ENCODE assay signal across 23 cellular contexts in genomic region chr11:44470849-44471248, GRCh38.
"Had no signal": no experiment of that assay in that cellular context is flagged by ENCODE, and none has a peak within 500 bp of the region (broad histone marks: within the 10 kb centered on the region; RNA-seq: fewer than 3 reads in every experiment).

No MANE protein-coding gene starts in this region.

- H3K4me1 ChIP-seq: vagina had no signal

- H3K9me3 ChIP-seq: thoracic aorta, vagina had no signal

- H3K27ac ChIP-seq: brain microvascular endothelial cell, thoracic aorta, vagina had no signal

- H3K36me3 ChIP-seq: brain microvascular endothelial cell, thoracic aorta, vagina had no signal

- DNase-seq: activated B cell treated with CpG ODN at 0.5 μM for 24 hours; activated CD4-positive, alpha-beta T cell treated with anti-CD3 and anti-CD28 coated beads, Interleukin-2, amount 50 U/mL, for 1 hour; activated CD8-positive, alpha-beta T cell treated with anti-CD3 and anti-CD28 coated beads for 36 hours; activated effector memory CD4-positive, alpha-beta T cell treated with Interleukin-2 at 50 U/mL for 16 hours; activated naive CD4-positive, alpha-beta T cell treated with anti-CD3 and anti-CD28 coated beads, Interleukin-2, amount 10 ng/mL, durations not matched to agents 7 days and 5 days; activated naive CD8-positive, alpha-beta T cell treated with anti-CD3 and anti-CD28 coated beads, Interleukin-2, amount 10 ng/mL, durations not matched to agents 7 days and 5 days; activated T-cell treated with anti-CD3 and anti-CD28 coated beads, Interleukin-2, amount 50 U/mL, for 48 hours; amniotic stem cell; brain microvascular endothelial cell; central memory CD4-positive, alpha-beta T cell; foreskin fibroblast; kidney glomerular epithelial cell; naive thymus-derived CD8-positive, alpha-beta T cell; small intestine; stimulated activated CD4-positive, alpha-beta T cell treated with anti-CD3 and anti-CD28 coated beads, Interleukin-4, amount 100 ng/mL, for 24 hours; T-cell had no signal

- H3K4me3 ChIP-seq: thoracic aorta, vagina had no signal

- ATAC-seq: activated CD8-positive, alpha-beta T cell treated with anti-CD3 and anti-CD28 coated beads for 36 hours; esophagus mucosa; naive thymus-derived CD8-positive, alpha-beta T cell; sciatic nerve; stimulated activated effector memory CD8-positive, alpha-beta T cell treated with anti-CD3 and anti-CD28 coated beads, Interleukin-12 subunit alpha, Interleukin-12 subunit beta, amount 100 ng/mL, for 72 hours; T-cell had no signal

- FAIRE-seq: astrocyte, endothelial cell of umbilical vein, small intestine had no signal

- H3K27me3 ChIP-seq: brain microvascular endothelial cell, vagina had no signal
